Comparison of ENCODE assay signal across 8 cellular contexts in genomic region chr5:140402258-140403074, GRCh38. TPM values are rescaled to one million over a fixed set of nuclear protein-coding genes. Genes with fewer than 3 reads are reported as not detected.
DNase-seq lines count a peak whose midpoint lies in the region.

No MANE protein-coding gene starts in this region.

- H3K4me3 ChIP-seq in MG63 = peak overlapping the region; percentile 94

- peaks cover 14% of the 10 kb centered on the region for H3K36me3 ChIP-seq in MG63

- H3K27me3 ChIP-seq in MG63 = no peaks in the 10 kb centered on the region

- no peaks in the 10 kb centered on the region for H3K9me3 ChIP-seq in MG63

- DNase-seq in DMS79 treated with DMSO at 0.1 percent for 48 hours (lab: John Stamatoyannopoulos, UW) = peak; percentile 7
- no peak for DNase-seq in DMS79 (lab: John Stamatoyannopoulos, UW)
- peak; percentile 58 for DNase-seq in MG63
- DNase-seq in UCSD-AML1 (lab: John Stamatoyannopoulos, UW; ENCODE audit: unreplicated experiment) = peak; percentile 58
- DNase-seq in brain pericyte (ENCODE audit: low read depth, low spot score) = peak; percentile 11
- peak; percentile 18 for DNase-seq in inferior parietal cortex (ENCODE audit: extremely low spot score)
- DNase-seq in stimulated activated CD4-positive, alpha-beta T cell treated with anti-CD3 and anti-CD28 coated beads, Interleukin-15, amount 100 ng/mL, for 48 hours (ENCODE audit: low read depth in 2 of 2) = peak; percentile 34 to 38
- no peak for DNase-seq in mesenteric fat pad (ENCODE audit: low spot score)

RNA-seq across cellular contexts. Expression of gene ANKHD1, which starts 0.8 kb away (rescaled TPM):
- total RNA-seq in MG63 (2014; rRNA removed; shearing (Covaris generic); ENCODE audit: low replicate concordance) = 38.6 and 72.6 TPM in 2 replicates
- 90.5 TPM for total RNA-seq in mesenteric fat pad

RNA-seq across cellular contexts. Expression of gene SLC4A9, which starts 42.5 kb away (rescaled TPM):
- total RNA-seq in MG63 (2014; rRNA removed; shearing (Covaris generic); ENCODE audit: low replicate concordance) = not detected in 2 replicates
- 0.22 TPM for total RNA-seq in mesenteric fat pad

RNA-seq across cellular contexts. Expression of gene HBEGF, which starts 56.1 kb away (rescaled TPM):
- total RNA-seq in MG63 (2014; rRNA removed; shearing (Covaris generic); ENCODE audit: low replicate concordance) = 27.9 and 40.0 TPM in 2 replicates
- 48.5 TPM for total RNA-seq in mesenteric fat pad

Comparison
In these comparisons a context has a peak if more than half of its experiments do, and no peak if none do; other contexts are left out.
1. DNase-seq: peak in DMS79 treated with DMSO at 0.1 percent for 48 hours (single experiment), MG63 (single experiment), UCSD-AML1 (single experiment), brain pericyte (single experiment), inferior parietal cortex (single experiment) and stimulated activated CD4-positive, alpha-beta T cell treated with anti-CD3 and anti-CD28 coated beads, Interleukin-15, amount 100 ng/mL, for 48 hours (2 of 2); none in DMS79 (single experiment) and mesenteric fat pad (single experiment).